Comparison of ENCODE assay signal across 2 cellular contexts in the genomic region with DNA sequence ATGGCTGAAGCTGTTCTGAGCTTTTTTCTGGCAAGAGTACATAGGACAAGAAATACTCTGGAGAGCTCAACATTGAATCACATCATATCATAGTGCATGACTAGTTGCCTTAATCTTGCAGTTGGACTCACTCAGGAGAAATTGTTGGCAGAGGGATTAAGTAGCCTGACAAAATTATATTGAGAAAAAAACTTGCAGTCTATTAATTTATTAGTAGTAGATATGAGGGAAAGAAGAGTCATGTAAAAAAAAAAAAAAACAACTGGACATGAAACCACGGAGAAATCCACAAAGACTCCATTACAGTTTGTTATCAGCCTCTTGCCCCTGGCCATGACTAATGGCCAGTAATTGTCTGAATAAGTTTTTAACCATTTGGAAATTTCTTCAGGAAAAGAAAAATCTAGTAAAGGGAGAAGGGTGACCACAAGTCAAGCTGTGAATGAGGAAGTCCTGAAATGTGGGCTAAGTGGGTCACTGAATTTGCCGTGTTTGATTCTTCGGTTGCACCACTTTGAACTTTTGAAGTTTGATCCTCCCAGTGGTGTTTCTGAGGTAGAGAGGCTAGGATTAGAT.
TF ChIP-seq lines count a peak whose summit lies in the region.

No MANE protein-coding gene starts in this region.

TF ChIP-seq in IMR-90, 13 proteins besides CTCF, POLR2A, EP300 and RAD21 (continued from another document):
- TF ChIP-seq, protein P1, sequence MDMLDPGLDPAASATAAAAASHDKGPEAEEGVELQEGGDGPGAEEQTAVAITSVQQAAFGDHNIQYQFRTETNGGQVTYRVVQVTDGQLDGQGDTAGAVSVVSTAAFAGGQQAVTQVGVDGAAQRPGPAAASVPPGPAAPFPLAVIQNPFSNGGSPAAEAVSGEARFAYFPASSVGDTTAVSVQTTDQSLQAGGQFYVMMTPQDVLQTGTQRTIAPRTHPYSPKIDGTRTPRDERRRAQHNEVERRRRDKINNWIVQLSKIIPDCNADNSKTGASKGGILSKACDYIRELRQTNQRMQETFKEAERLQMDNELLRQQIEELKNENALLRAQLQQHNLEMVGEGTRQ (IDR thresholded peaks at IDR 0.05; ENCODE audit: low read depth, low read length), result no peak
- no peak for TF ChIP-seq BHLHE40 (IDR thresholded peaks at IDR 0.05; ENCODE audit: low read depth, low read length)
- TF ChIP-seq RFX5 (IDR thresholded peaks at IDR 0.05; ENCODE audit: low read depth, low read length), result no peak
- TF ChIP-seq FOS (IDR thresholded peaks at IDR 0.05; ENCODE audit: low read depth, low read length), result no peak
- TF ChIP-seq, protein P2, sequence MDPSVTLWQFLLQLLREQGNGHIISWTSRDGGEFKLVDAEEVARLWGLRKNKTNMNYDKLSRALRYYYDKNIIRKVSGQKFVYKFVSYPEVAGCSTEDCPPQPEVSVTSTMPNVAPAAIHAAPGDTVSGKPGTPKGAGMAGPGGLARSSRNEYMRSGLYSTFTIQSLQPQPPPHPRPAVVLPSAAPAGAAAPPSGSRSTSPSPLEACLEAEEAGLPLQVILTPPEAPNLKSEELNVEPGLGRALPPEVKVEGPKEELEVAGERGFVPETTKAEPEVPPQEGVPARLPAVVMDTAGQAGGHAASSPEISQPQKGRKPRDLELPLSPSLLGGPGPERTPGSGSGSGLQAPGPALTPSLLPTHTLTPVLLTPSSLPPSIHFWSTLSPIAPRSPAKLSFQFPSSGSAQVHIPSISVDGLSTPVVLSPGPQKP (IDR thresholded peaks at IDR 0.05; ENCODE audit: borderline replicate concordance, low read depth, low read length), result no peak
- TF ChIP-seq CHD1 (IDR thresholded peaks at IDR 0.05; ENCODE audit: low read depth, low read length), result no peak
- no peak for TF ChIP-seq MAFK (IDR thresholded peaks at IDR 0.05; ENCODE audit: low read depth, low read length)
- no peak for TF ChIP-seq SMC3 (IDR thresholded peaks at IDR 0.05; ENCODE audit: low read depth, low read length)
- TF ChIP-seq CEBPB (IDR thresholded peaks at IDR 0.05; ENCODE audit: low read depth, low read length), result no peak
- TF ChIP-seq RCOR1 (IDR thresholded peaks at IDR 0.05; ENCODE audit: insufficient replicate concordance, low read length), result no peak
- TF ChIP-seq MAZ (IDR thresholded peaks at IDR 0.05; ENCODE audit: borderline replicate concordance, low read depth, low read length), result no peak

TF ChIP-seq in GM23338, 12 proteins besides CTCF, POLR2A, EP300 and RAD21:
- TF ChIP-seq, protein P3, sequence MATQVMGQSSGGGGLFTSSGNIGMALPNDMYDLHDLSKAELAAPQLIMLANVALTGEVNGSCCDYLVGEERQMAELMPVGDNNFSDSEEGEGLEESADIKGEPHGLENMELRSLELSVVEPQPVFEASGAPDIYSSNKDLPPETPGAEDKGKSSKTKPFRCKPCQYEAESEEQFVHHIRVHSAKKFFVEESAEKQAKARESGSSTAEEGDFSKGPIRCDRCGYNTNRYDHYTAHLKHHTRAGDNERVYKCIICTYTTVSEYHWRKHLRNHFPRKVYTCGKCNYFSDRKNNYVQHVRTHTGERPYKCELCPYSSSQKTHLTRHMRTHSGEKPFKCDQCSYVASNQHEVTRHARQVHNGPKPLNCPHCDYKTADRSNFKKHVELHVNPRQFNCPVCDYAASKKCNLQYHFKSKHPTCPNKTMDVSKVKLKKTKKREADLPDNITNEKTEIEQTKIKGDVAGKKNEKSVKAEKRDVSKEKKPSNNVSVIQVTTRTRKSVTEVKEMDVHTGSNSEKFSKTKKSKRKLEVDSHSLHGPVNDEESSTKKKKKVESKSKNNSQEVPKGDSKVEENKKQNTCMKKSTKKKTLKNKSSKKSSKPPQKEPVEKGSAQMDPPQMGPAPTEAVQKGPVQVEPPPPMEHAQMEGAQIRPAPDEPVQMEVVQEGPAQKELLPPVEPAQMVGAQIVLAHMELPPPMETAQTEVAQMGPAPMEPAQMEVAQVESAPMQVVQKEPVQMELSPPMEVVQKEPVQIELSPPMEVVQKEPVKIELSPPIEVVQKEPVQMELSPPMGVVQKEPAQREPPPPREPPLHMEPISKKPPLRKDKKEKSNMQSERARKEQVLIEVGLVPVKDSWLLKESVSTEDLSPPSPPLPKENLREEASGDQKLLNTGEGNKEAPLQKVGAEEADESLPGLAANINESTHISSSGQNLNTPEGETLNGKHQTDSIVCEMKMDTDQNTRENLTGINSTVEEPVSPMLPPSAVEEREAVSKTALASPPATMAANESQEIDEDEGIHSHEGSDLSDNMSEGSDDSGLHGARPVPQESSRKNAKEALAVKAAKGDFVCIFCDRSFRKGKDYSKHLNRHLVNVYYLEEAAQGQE (IDR thresholded peaks at IDR 0.05; ENCODE audit: unreplicated experiment), result no peak
- TF ChIP-seq, protein P4, sequence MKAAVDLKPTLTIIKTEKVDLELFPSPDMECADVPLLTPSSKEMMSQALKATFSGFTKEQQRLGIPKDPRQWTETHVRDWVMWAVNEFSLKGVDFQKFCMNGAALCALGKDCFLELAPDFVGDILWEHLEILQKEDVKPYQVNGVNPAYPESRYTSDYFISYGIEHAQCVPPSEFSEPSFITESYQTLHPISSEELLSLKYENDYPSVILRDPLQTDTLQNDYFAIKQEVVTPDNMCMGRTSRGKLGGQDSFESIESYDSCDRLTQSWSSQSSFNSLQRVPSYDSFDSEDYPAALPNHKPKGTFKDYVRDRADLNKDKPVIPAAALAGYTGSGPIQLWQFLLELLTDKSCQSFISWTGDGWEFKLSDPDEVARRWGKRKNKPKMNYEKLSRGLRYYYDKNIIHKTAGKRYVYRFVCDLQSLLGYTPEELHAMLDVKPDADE (IDR thresholded peaks at IDR 0.05), result no peak
- TF ChIP-seq ZNF331 (CRISPR knock-in tag; IDR thresholded peaks at IDR 0.05; ENCODE audit: low read depth) (no peak), JUNB (IDR thresholded peaks at IDR 0.05; ENCODE audit: unreplicated experiment) (no peak), STAT1 (IDR thresholded peaks at IDR 0.05; ENCODE audit: unreplicated experiment) (no peak), EZH2phosphoT487 (IDR thresholded peaks at IDR 0.05; ENCODE audit: unreplicated experiment) (no peak), NANOG (IDR thresholded peaks at IDR 0.05; ENCODE audit: borderline replicate concordance) (no peak), EZH2 (IDR thresholded peaks at IDR 0.05; ENCODE audit: low read depth, unreplicated experiment) (no peak), ZNF114 (CRISPR knock-in tag; IDR thresholded peaks at IDR 0.05) (no peak)
- TF ChIP-seq, protein P5, sequence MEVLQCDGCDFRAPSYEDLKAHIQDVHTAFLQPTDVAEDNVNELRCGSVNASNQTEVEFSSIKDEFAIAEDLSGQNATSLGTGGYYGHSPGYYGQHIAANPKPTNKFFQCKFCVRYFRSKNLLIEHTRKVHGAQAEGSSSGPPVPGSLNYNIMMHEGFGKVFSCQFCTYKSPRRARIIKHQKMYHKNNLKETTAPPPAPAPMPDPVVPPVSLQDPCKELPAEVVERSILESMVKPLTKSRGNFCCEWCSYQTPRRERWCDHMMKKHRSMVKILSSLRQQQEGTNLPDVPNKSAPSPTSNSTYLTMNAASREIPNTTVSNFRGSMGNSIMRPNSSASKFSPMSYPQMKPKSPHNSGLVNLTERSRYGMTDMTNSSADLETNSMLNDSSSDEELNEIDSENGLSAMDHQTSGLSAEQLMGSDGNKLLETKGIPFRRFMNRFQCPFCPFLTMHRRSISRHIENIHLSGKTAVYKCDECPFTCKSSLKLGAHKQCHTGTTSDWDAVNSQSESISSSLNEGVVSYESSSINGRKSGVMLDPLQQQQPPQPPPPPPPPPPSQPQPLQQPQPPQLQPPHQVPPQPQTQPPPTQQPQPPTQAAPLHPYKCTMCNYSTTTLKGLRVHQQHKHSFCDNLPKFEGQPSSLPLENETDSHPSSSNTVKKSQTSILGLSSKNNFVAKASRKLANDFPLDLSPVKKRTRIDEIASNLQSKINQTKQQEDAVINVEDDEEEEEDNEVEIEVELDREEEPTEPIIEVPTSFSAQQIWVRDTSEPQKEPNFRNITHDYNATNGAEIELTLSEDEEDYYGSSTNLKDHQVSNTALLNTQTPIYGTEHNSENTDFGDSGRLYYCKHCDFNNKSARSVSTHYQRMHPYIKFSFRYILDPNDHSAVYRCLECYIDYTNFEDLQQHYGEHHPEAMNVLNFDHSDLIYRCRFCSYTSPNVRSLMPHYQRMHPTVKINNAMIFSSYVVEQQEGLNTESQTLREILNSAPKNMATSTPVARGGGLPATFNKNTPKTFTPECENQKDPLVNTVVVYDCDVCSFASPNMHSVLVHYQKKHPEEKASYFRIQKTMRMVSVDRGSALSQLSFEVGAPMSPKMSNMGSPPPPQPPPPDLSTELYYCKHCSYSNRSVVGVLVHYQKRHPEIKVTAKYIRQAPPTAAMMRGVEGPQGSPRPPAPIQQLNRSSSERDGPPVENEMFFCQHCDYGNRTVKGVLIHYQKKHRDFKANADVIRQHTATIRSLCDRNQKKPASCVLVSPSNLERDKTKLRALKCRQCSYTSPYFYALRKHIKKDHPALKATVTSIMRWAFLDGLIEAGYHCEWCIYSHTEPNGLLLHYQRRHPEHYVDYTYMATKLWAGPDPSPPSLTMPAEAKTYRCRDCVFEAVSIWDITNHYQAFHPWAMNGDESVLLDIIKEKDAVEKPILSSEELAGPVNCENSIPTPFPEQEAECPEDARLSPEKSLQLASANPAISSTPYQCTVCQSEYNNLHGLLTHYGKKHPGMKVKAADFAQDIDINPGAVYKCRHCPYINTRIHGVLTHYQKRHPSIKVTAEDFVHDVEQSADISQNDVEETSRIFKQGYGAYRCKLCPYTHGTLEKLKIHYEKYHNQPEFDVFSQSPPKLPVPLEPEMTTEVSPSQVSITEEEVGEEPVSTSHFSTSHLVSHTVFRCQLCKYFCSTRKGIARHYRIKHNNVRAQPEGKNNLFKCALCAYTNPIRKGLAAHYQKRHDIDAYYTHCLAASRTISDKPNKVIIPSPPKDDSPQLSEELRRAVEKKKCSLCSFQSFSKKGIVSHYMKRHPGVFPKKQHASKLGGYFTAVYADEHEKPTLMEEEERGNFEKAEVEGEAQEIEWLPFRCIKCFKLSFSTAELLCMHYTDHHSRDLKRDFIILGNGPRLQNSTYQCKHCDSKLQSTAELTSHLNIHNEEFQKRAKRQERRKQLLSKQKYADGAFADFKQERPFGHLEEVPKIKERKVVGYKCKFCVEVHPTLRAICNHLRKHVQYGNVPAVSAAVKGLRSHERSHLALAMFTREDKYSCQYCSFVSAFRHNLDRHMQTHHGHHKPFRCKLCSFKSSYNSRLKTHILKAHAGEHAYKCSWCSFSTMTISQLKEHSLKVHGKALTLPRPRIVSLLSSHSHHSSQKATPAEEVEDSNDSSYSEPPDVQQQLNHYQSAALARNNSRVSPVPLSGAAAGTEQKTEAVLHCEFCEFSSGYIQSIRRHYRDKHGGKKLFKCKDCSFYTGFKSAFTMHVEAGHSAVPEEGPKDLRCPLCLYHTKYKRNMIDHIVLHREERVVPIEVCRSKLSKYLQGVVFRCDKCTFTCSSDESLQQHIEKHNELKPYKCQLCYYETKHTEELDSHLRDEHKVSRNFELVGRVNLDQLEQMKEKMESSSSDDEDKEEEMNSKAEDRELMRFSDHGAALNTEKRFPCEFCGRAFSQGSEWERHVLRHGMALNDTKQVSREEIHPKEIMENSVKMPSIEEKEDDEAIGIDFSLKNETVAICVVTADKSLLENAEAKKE (CRISPR knock-in tag; IDR thresholded peaks at IDR 0.05), result no peak
